27 cellular contexts compared by ENCODE assay signal in the genomic region with DNA sequence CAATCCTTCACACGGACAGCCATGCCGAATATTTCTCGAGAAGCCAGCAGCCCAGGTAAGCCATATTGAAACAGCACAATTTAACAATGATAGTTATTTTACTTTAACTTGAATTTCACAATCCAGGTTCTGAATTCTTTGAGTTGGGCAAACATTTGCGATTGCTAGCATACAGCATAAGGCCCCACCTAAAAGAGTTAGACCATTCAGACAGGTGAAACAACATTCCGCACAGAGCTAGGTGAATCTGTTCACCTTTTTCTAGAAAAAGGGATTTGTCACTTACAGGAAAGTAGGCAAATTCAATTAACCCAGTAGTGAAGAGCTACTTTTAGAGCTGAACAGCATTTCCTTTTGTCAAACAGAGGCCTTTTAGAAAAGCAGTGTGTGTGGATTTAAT. TPM values are rescaled to one million over a fixed set of nuclear protein-coding genes. Genes with fewer than 3 reads are reported as not detected.
DNase-seq lines count a peak whose midpoint lies in the region; ATAC-seq, FAIRE-seq and TF ChIP-seq lines count a peak whose summit lies in the region.
"Had no signal": no experiment of that assay in that cellular context is flagged by ENCODE, and none has a peak within 500 bp of the region (broad histone marks: within the 10 kb centered on the region; RNA-seq: fewer than 3 reads in every experiment).

No MANE protein-coding gene starts in this region.

- peaks cover 99% of the 10 kb centered on the region for H3K79me2 ChIP-seq in SK-N-SH (ENCODE audit: insufficient read depth)

- H3K4me1 Mint-ChIP-seq in Caco-2 (ENCODE audit: low read depth, unreplicated experiment) (peaks cover 77% of the 10 kb centered on the region), chondrocyte (ENCODE audit: low read depth) (peaks cover 88% of the 10 kb centered on the region)

- POLR2A ChIA-PET in Caco-2 (lab: Charles Lee), result interaction anchor here (0.6 to 1.1 kb wide), 4 partner anchors 11 to 42 kb away, joined by 3 to 5 read pairs (median 4); no protein-coding TSS in a partner anchor
- POLR2A ChIA-PET in SK-N-SH (lab: Yijun Ruan, JAX), result no interaction called here

- H3K9me3 ChIP-seq in Caco-2 (no peaks in the 10 kb centered on the region), muscle layer of duodenum (ENCODE audit: control insufficient read depth in 1 of 2, low read length in 2 of 2) (no peaks in the 10 kb centered on the region), subcutaneous abdominal adipose tissue (ENCODE audit: control insufficient read depth in 5 of 5, low read length in 5 of 5) (no peaks in the 10 kb centered on the region), SK-N-SH (no peaks in the 10 kb centered on the region), pancreas (no peaks in the 10 kb centered on the region)
- H3K9me3 ChIP-seq: BLaER1 treated with 17β-estradiol and CSF1 and Interleukin-3, amounts not matched to agents 10 nM and 100 nM; neutrophil; vagina had no signal

- peaks cover 11% of the 10 kb centered on the region for H3F3A ChIP-seq in SK-N-SH (replicated peaks; ENCODE audit: insufficient read depth)

- no peak for TF ChIP-seq POLR2A in GM18505 (IDR thresholded peaks at IDR 0.05; ENCODE audit: borderline replicate concordance, extremely low read depth, insufficient read depth, insufficient read length)

- H3K27ac ChIP-seq in muscle layer of duodenum (ENCODE audit: low read length) (peak overlapping the region; percentile 80), subcutaneous abdominal adipose tissue (ENCODE audit: low read depth, low read length) (peak overlapping the region; percentile 57), SK-N-SH (ENCODE audit: low read depth in 2 of 2, low read length in 1 of 2) (no peak overlapping the region), pancreas (no peak overlapping the region)
- H3K27ac ChIP-seq: BLaER1 treated with 17β-estradiol and CSF1 and Interleukin-3, amounts not matched to agents 10 nM and 100 nM; neutrophil; vagina had no signal

- no TSS peak for BruUV-seq in Caco-2 (replicated peaks; lab: Mats Ljungman, UMichigan)

- DNase-seq in Caco-2 (peak in 1 of 2 experiments; percentile 62), chondrocyte (ENCODE audit: low spot score) (no peak), GF-D8 (lab: John Stamatoyannopoulos, UW) (no peak), SK-N-SH (no peak), pancreas (no peak)
- DNase-seq: activated CD4-positive, alpha-beta T cell treated with anti-CD3 and anti-CD28 coated beads, Interleukin-2, amount 50 U/mL, for 4 hours; activated naive CD4-positive, alpha-beta T cell treated with anti-CD3 and anti-CD28 coated beads, Interleukin-2, amount 10 ng/mL, durations not matched to agents 7 days and 5 days; amniotic stem cell; Calu3; dermis blood vessel endothelial cell; DND-41; H7; Karpas-422; kidney glomerular epithelial cell; mammary epithelial cell; NCI-H1694 treated with DMSO at 0.1 percent for 48 hours; NCI-H774; stimulated activated CD4-positive, alpha-beta T cell treated with anti-CD3 and anti-CD28 coated beads, Interleukin-12 subunit alpha, Interleukin-12 subunit beta, amount 100 ng/mL, for 4 hours; T1000 had no signal

- H3K9ac ChIP-seq in subcutaneous abdominal adipose tissue (ENCODE audit: low read length in 5 of 5) (peak overlapping the region in 2 of 5 donors; percentile 44 to 61), SK-N-SH (no peak overlapping the region)
- H3K9ac ChIP-seq: BLaER1 treated with 17β-estradiol and CSF1 and Interleukin-3, amounts not matched to agents 10 nM and 100 nM had no signal

- H3K36me3 ChIP-seq in Caco-2 (ENCODE audit: control insufficient read depth, insufficient read depth, low read length) (no peaks in the 10 kb centered on the region), muscle layer of duodenum (ENCODE audit: control insufficient read depth in 1 of 2, insufficient read depth in 2 of 2, low read length in 2 of 2) (no peaks in the 10 kb centered on the region), subcutaneous abdominal adipose tissue (ENCODE audit: control insufficient read depth in 5 of 5, insufficient read depth in 5 of 5, low read length in 5 of 5) (peaks cover 0 to 2% (median 0%) of the 10 kb centered on the region in 5 donors), SK-N-SH (replicated peaks in 1 of 2; ENCODE audit: control insufficient read depth in 1 of 2, insufficient read depth in 2 of 2, low read length in 1 of 2) (peaks cover 0 to 4% of the 10 kb centered on the region in 2 experiments), pancreas (no peaks in the 10 kb centered on the region)
- H3K36me3 ChIP-seq: neutrophil, vagina had no signal

- WGBS in SK-N-SH (ENCODE audit: low lambda C conversion rate), result 98% methylated on average over 5 of the region's 5 CpGs
- WGBS in pancreas, 2 donors, result 84 to 92% methylated on average over 5 of the region's 5 CpGs

- intact Hi-C loops in Caco-2 (cut with micrococcal nuclease; ENCODE audit: unreplicated experiment) (no loop called here), pancreas (cut with DNase I) (no loop called here)

- H3K27ac Mint-ChIP-seq in Caco-2 (ENCODE audit: unreplicated experiment) (peak overlapping the region; percentile 85), chondrocyte (ENCODE audit: unreplicated experiment) (peak overlapping the region; percentile 61)
- H3K27ac Mint-ChIP-seq: activated naive CD4-positive, alpha-beta T cell treated with anti-CD3 and anti-CD28 coated beads, Interleukin-2, amount 10 ng/mL, durations not matched to agents 7 days and 5 days; activated T-helper 1 cell treated with anti-CD3 and anti-CD28 coated beads, Interleukin-12 subunit alpha, Interleukin-12 subunit beta, Interleukin-2, Interleukin-4 antibody, amounts not matched to agents 30 ng/mL and 10 ng/mL and 1 ng/mL, durations not matched to agents 14 hours and 24 hours and 36 hours; stimulated activated naive CD8-positive, alpha-beta T cell treated with anti-CD3 and anti-CD28 coated beads, Interleukin-15, Interleukin-2, amounts not matched to agents 100 ng/mL and 50 ng/mL, for 24 hours had no signal

- no peaks in the 10 kb centered on the region for H3K9me2 ChIP-seq in SK-N-SH

- H3K4me3 ChIP-seq in Caco-2 (ENCODE audit: low read depth, low read length) (no peak overlapping the region), muscle layer of duodenum (ENCODE audit: low read depth in 1 of 2, low read length in 2 of 2) (no peak overlapping the region), subcutaneous abdominal adipose tissue (ENCODE audit: low read depth in 1 of 5, low read length in 5 of 5) (no peak overlapping the region), SK-N-SH (ENCODE audit: low read depth in 2 of 2, low read length in 1 of 2) (no peak overlapping the region), pancreas (no peak overlapping the region)
- H3K4me3 ChIP-seq: BLaER1 treated with 17β-estradiol and CSF1 and Interleukin-3, amounts not matched to agents 10 nM and 100 nM; vagina had no signal

- H3K4me2 ChIP-seq in SK-N-SH, result no peak overlapping the region
- H3K4me2 ChIP-seq: BLaER1 treated with 17β-estradiol and CSF1 and Interleukin-3, amounts not matched to agents 10 nM and 100 nM had no signal

- no peaks in the 10 kb centered on the region for H3K27me3 ChIP-seq in Caco-2 (replicated peaks; ENCODE audit: control insufficient read depth, insufficient read depth, low read length)
- H3K27me3 ChIP-seq in muscle layer of duodenum (ENCODE audit: low read depth, low read length), result no peaks in the 10 kb centered on the region
- no peaks in the 10 kb centered on the region for H3K27me3 ChIP-seq in subcutaneous abdominal adipose tissue (ENCODE audit: control insufficient read depth in 5 of 5, insufficient read depth in 4 of 5, low read length in 5 of 5)
- no peaks in the 10 kb centered on the region for H3K27me3 ChIP-seq in SK-N-SH (ENCODE audit: insufficient read depth)
- no peaks in the 10 kb centered on the region for H3K27me3 ChIP-seq in pancreas
- H3K27me3 ChIP-seq: BLaER1 treated with 17β-estradiol and CSF1 and Interleukin-3, amounts not matched to agents 10 nM and 100 nM; neutrophil; vagina had no signal

- peaks cover 52% of the 10 kb centered on the region for H3K36me3 Mint-ChIP-seq in Caco-2 (ENCODE audit: insufficient read depth, unreplicated experiment)
- H3K36me3 Mint-ChIP-seq in chondrocyte (ENCODE audit: low read depth), result peaks cover 27% of the 10 kb centered on the region

- TF ChIP-seq CTCF in Caco-2 (IDR thresholded peaks at IDR 0.05; ENCODE audit: insufficient read depth in 1 of 2, low read depth in 1 of 2, low read length in 1 of 2, severe bottlenecking in 1 of 2, unreplicated experiment in 1 of 2) (no peak), chondrocyte (IDR thresholded peaks at IDR 0.05) (no peak), SK-N-SH (IDR thresholded peaks at IDR 0.05) (no peak), pancreas (IDR thresholded peaks at IDR 0.05) (no peak)

- no peak for FAIRE-seq in pancreas (lab: Jason Lieb, UNC)

- H3K9me3 Mint-ChIP-seq in Caco-2 (ENCODE audit: unreplicated experiment), result no peaks in the 10 kb centered on the region
- no peaks in the 10 kb centered on the region for H3K9me3 Mint-ChIP-seq in chondrocyte (ENCODE audit: low read depth)
- H3K9me3 Mint-ChIP-seq: activated naive CD4-positive, alpha-beta T cell treated with anti-CD3 and anti-CD28 coated beads, Interleukin-2, amount 10 ng/mL, durations not matched to agents 7 days and 5 days; activated T-helper 1 cell treated with anti-CD3 and anti-CD28 coated beads, Interleukin-12 subunit alpha, Interleukin-12 subunit beta, Interleukin-2, Interleukin-4 antibody, amounts not matched to agents 30 ng/mL and 10 ng/mL and 1 ng/mL, durations not matched to agents 14 hours and 24 hours and 36 hours; stimulated activated naive CD8-positive, alpha-beta T cell treated with anti-CD3 and anti-CD28 coated beads, Interleukin-15, Interleukin-2, amounts not matched to agents 100 ng/mL and 50 ng/mL, for 24 hours had no signal

- CTCF ChIA-PET in Caco-2 (lab: Charles Lee) (interaction anchor here (0.8 to 1.4 kb wide), 2 partner anchors 11 to 36 kb away, joined by 3 to 5 read pairs; no protein-coding TSS in a partner anchor), SK-N-SH (lab: Yijun Ruan, JAX) (interaction anchor here (0.6 to 1.8 kb wide), 5 partner anchors 12 to 53 kb away, joined by 3 to 6 read pairs (median 4); no protein-coding TSS in a partner anchor)

- H3K4me1 ChIP-seq in Caco-2, result peaks cover 91% of the 10 kb centered on the region
- H3K4me1 ChIP-seq in muscle layer of duodenum (ENCODE audit: control insufficient read depth in 1 of 2, insufficient read depth in 2 of 2, low read length in 2 of 2), result peaks cover 23 to 39% of the 10 kb centered on the region in 2 donors
- peaks cover 4 to 45% (median 30%) of the 10 kb centered on the region in 5 donors for H3K4me1 ChIP-seq in subcutaneous abdominal adipose tissue (ENCODE audit: control insufficient read depth in 5 of 5, insufficient read depth in 5 of 5, low read length in 5 of 5)
- peaks cover 18 to 41% of the 10 kb centered on the region in 2 experiments for H3K4me1 ChIP-seq in SK-N-SH (ENCODE audit: control insufficient read depth in 1 of 2, insufficient read depth in 2 of 2, low read depth in 1 of 2, low read length in 1 of 2)
- H3K4me1 ChIP-seq in pancreas, result peaks cover 6 to 28% (median 11%) of the 10 kb centered on the region in 3 donors

- H3K4me3 Mint-ChIP-seq in Caco-2 (ENCODE audit: unreplicated experiment) (peak overlapping the region; percentile 22), chondrocyte (ENCODE audit: unreplicated experiment) (no peak overlapping the region)
- H3K4me3 Mint-ChIP-seq: activated naive CD4-positive, alpha-beta T cell treated with anti-CD3 and anti-CD28 coated beads, Interleukin-2, amount 10 ng/mL, durations not matched to agents 7 days and 5 days; activated T-helper 1 cell treated with anti-CD3 and anti-CD28 coated beads, Interleukin-12 subunit alpha, Interleukin-12 subunit beta, Interleukin-2, Interleukin-4 antibody, amounts not matched to agents 30 ng/mL and 10 ng/mL and 1 ng/mL, durations not matched to agents 14 hours and 24 hours and 36 hours; stimulated activated naive CD8-positive, alpha-beta T cell treated with anti-CD3 and anti-CD28 coated beads, Interleukin-15, Interleukin-2, amounts not matched to agents 100 ng/mL and 50 ng/mL, for 24 hours had no signal

- H4K20me1 ChIP-seq in SK-N-SH (ENCODE audit: insufficient read depth), result no peaks in the 10 kb centered on the region; the same call in 1 of the 2 replicates

- no peaks in the 10 kb centered on the region for H3K27me3 Mint-ChIP-seq in Caco-2 (ENCODE audit: insufficient read depth, unreplicated experiment)
- no peaks in the 10 kb centered on the region for H3K27me3 Mint-ChIP-seq in chondrocyte (ENCODE audit: low read depth)
- H3K27me3 Mint-ChIP-seq: activated naive CD4-positive, alpha-beta T cell treated with anti-CD3 and anti-CD28 coated beads, Interleukin-2, amount 10 ng/mL, durations not matched to agents 7 days and 5 days; stimulated activated naive CD8-positive, alpha-beta T cell treated with anti-CD3 and anti-CD28 coated beads, Interleukin-15, Interleukin-2, amounts not matched to agents 100 ng/mL and 50 ng/mL, for 24 hours had no signal

- no peak for TF ChIP-seq RAD21 in SK-N-SH (IDR thresholded peaks at IDR 0.05; ENCODE audit: low read length)

- ATAC-seq in GM18505 (IDR thresholded peaks at IDR 0.05; ENCODE audit: unreplicated experiment) (no peak), pancreas (no peak)

- no peak overlapping the region for H2AFZ ChIP-seq in SK-N-SH (ENCODE audit: low read depth)

- TF ChIP-seq EP300 in SK-N-SH (IDR thresholded peaks at IDR 0.05; ENCODE audit: borderline replicate concordance in 1 of 2, low read depth in 1 of 2, low read length in 1 of 2), result no peak

RNA-seq across cellular contexts. Expression of gene CREB3L2, which starts 45.3 kb away (rescaled TPM):
- 106 and 123 TPM in 2 replicates for total RNA-seq in Caco-2 (2022)
- 217 to 294 TPM (median 223 TPM) in 3 replicates for total RNA-seq in chondrocyte
- polyA plus RNA-seq in SK-N-SH (2012; rRNA removed), result 22.9 and 23.5 TPM in 2 replicates
- polyA plus RNA-seq in SK-N-SH (2012; cell fraction: cytosol; rRNA removed), result 22.5 and 24.7 TPM in 2 replicates
- polyA plus RNA-seq in SK-N-SH (2012; cell fraction: nucleus; rRNA removed), result 14.7 and 18.0 TPM in 2 replicates
- total RNA-seq in pancreas, result 10 to 100 TPM; 21.3 to 38.4 (median 32.3) TPM
- polyA plus RNA-seq in pancreas, result 10 to 100 TPM in 1 of 2 donors, 1 to 10 TPM in 1; 6.6 to 10.4 TPM

Comparison
In these comparisons a context has a peak if more than half of its experiments do, and no peak if none do; other contexts are left out.
1. H3K27ac ChIP-seq: peak in muscle layer of duodenum (single experiment) and subcutaneous abdominal adipose tissue (single experiment); none in SK-N-SH (0 of 2) and pancreas (0 of 4).